In the genomic region with DNA sequence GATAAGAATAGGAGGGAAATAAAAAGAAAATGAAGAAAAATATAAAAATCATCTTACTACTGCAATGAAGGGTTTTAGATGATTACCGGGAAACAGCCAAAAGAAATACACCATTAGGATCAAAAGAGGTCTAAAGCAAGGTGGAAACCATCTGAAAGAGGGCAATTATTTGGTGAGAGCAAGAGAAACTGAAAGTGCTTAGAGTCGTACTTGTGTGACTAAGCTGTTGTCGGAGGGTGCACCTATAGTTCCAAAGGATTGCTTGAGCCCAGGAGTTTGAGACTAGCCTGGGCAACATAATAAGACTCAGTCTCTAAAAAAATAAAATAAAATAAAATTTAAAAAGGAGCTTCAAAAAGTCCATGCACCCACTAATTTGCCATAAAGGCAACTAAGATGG, we compare ENCODE assay signal across 17 cellular contexts.
DNase-seq lines count a peak whose midpoint lies in the region; ATAC-seq and TF ChIP-seq lines count a peak whose summit lies in the region.
"Had no signal": no experiment of that assay in that cellular context is flagged by ENCODE, and none has a peak within 500 bp of the region (broad histone marks: within the 10 kb centered on the region; RNA-seq: fewer than 3 reads in every experiment).

No MANE protein-coding gene starts in this region.

- H2AFZ ChIP-seq in HCT116 (ENCODE audit: low read depth, low read length, poor library complexity, severe bottlenecking), result peak overlapping the region; percentile 76

- H3K4me3 ChIP-seq in HCT116 (replicated peaks in 1 of 2; ENCODE audit: low read depth in 1 of 2, low read length in 2 of 2) (no peak overlapping the region), right cardiac atrium (ENCODE audit: low read length) (no peak overlapping the region)
- H3K4me3 ChIP-seq: SK-N-MC had no signal

- no peak for TF ChIP-seq POLR2A in HCT116 (IDR thresholded peaks at IDR 0.05; ENCODE audit: borderline replicate concordance, extremely low read depth, insufficient read depth, insufficient read length)

- H3K9me3 Mint-ChIP-seq in natural killer cell treated with Interleukin-12 subunit alpha and Interleukin-12 subunit beta and Interleukin-15 and Interleukin-18, amount 100 ng/mL, for 72 hours, result no peaks in the 10 kb centered on the region
- H3K9me3 Mint-ChIP-seq: nephron progenitor cell, WTC11 had no signal

- no peaks in the 10 kb centered on the region for H3K36me3 Mint-ChIP-seq in natural killer cell treated with Interleukin-12 subunit alpha and Interleukin-12 subunit beta and Interleukin-15 and Interleukin-18, amount 100 ng/mL, for 72 hours
- H3K36me3 Mint-ChIP-seq: WTC11 had no signal

- CTCF ChIA-PET in HCT116 (lab: Charles Lee), result interaction anchor here (0.9 kb wide), 1 partner anchor 176 kb away, joined by 3 read pairs; no protein-coding TSS in a partner anchor
- CTCF ChIA-PET in GM10248 (lab: Yijun Ruan, JAX), result interaction anchor here (1.0 kb wide), 1 partner anchor 175 kb away, joined by 3 read pairs; no protein-coding TSS in a partner anchor

- no peaks in the 10 kb centered on the region for H3K9me3 ChIP-seq in HCT116 (ENCODE audit: control insufficient read depth in 1 of 2, insufficient read depth in 1 of 2, low read depth in 1 of 2, low read length in 2 of 2)
- no peaks in the 10 kb centered on the region for H3K9me3 ChIP-seq in right cardiac atrium (ENCODE audit: control insufficient read depth, low read length)

- H3K27ac Mint-ChIP-seq in natural killer cell treated with Interleukin-12 subunit alpha and Interleukin-12 subunit beta and Interleukin-15 and Interleukin-18, amount 100 ng/mL, for 72 hours, result no peak overlapping the region
- H3K27ac Mint-ChIP-seq: activated T-cell treated with anti-CD3 and anti-CD28 coated beads, Interleukin-2, amount 50 U/mL, for 72 hours; nephron progenitor cell; WTC11 had no signal

- TF ChIP-seq CTCF in HCT116 (IDR thresholded peaks at IDR 0.05 in 2 of 3, conservative IDR thresholded peaks at IDR 0.05 in 1 of 3; ENCODE audit: borderline replicate concordance in 1 of 3, insufficient read depth in 1 of 3, low read depth in 2 of 3, low read length in 2 of 3), result no peak
- TF ChIP-seq CTCF in GM10248 (IDR thresholded peaks at IDR 0.05; ENCODE audit: control extremely low read depth, extremely low read depth, low read depth, missing control alignments), result no peak

- DNase-seq in HCT116 (ENCODE audit: low read depth, low spot score) (no peak), GM10248 (ENCODE audit: extremely low spot score) (no peak), right cardiac atrium (no peak)
- no peak for DNase-seq in natural killer cell treated with Interleukin-12 subunit alpha and Interleukin-12 subunit beta and Interleukin-15 and Interleukin-18, amount 100 ng/mL, for 72 hours (ENCODE audit: low spot score)
- no peak for DNase-seq in stimulated activated CD4-positive, alpha-beta T cell treated with anti-CD3 and anti-CD28 coated beads, Interleukin-15, amount 100 ng/mL, for 24 hours
- DNase-seq: activated T-cell treated with anti-CD3 and anti-CD28 coated beads, Interleukin-2, amount 50 U/mL, for 72 hours; COR-L47; H7; left cardiac atrium; NCI-H1105; NCI-H82; nephron progenitor cell had no signal

- H3K27me3 ChIP-seq in HCT116 (ENCODE audit: insufficient read depth, low read length) (no peaks in the 10 kb centered on the region), right cardiac atrium (ENCODE audit: control insufficient read depth, insufficient read depth) (peaks cover 3% of the 10 kb centered on the region)

- H3K4me1 Mint-ChIP-seq in natural killer cell treated with Interleukin-12 subunit alpha and Interleukin-12 subunit beta and Interleukin-15 and Interleukin-18, amount 100 ng/mL, for 72 hours (ENCODE audit: low read depth in 2 of 2), result peaks cover 4 to 6% of the 10 kb centered on the region in 2 donors
- H3K4me1 Mint-ChIP-seq: WTC11 had no signal

- H3K79me2 ChIP-seq in HCT116 (ENCODE audit: insufficient read depth, low read length), result no peaks in the 10 kb centered on the region

- RAD21 ChIA-PET in HCT116 (lab: Charles Lee; ENCODE audit: low non-redundant PET in 1 of 2, low total read pairs in 2 of 2, uncharacterized antibody in 2 of 2, unreplicated experiment in 2 of 2), result no interaction called here

- H3K27me3 Mint-ChIP-seq in natural killer cell treated with Interleukin-12 subunit alpha and Interleukin-12 subunit beta and Interleukin-15 and Interleukin-18, amount 100 ng/mL, for 72 hours, result no peaks in the 10 kb centered on the region

- H3K4me3 Mint-ChIP-seq in natural killer cell treated with Interleukin-12 subunit alpha and Interleukin-12 subunit beta and Interleukin-15 and Interleukin-18, amount 100 ng/mL, for 72 hours, result peak overlapping the region; percentile 0
- H3K4me3 Mint-ChIP-seq: activated T-cell treated with anti-CD3 and anti-CD28 coated beads, Interleukin-2, amount 50 U/mL, for 72 hours; nephron progenitor cell; WTC11 had no signal

- H3K4me2 ChIP-seq in HCT116 (ENCODE audit: low read length), result no peak overlapping the region

- H3K27ac ChIP-seq in HCT116 (ENCODE audit: low read depth, low read length), result no peak overlapping the region
- no peak overlapping the region for H3K27ac ChIP-seq in right cardiac atrium (ENCODE audit: low read length)
- H3K27ac ChIP-seq: SK-N-MC had no signal

- POLR2A ChIA-PET in HCT116 (lab: Charles Lee) (interaction anchor here (1.6 kb wide), 1 partner anchor 169 kb away, joined by 5 read pairs; the partner anchor contains the start of gene DKK1), GM10248 (lab: Yijun Ruan, JAX) (no interaction called here)

- intact Hi-C loops in HCT116 (cut with micrococcal nuclease), result no loop called here
- intact Hi-C loops in right cardiac atrium (cut with DNase I), result no loop called here

- WGBS in right cardiac atrium, result 93% methylated on average over 3 of the region's 3 CpGs

- H4K20me1 ChIP-seq in HCT116 (ENCODE audit: insufficient read depth), result no peaks in the 10 kb centered on the region

- TF ChIP-seq RAD21 in HCT116 (IDR thresholded peaks at IDR 0.05; ENCODE audit: low read depth), result no peak

- peaks cover 9 to 26% of the 10 kb centered on the region in 2 experiments for H3K4me1 ChIP-seq in HCT116 (ENCODE audit: control insufficient read depth in 1 of 2, insufficient read depth in 2 of 2, low read length in 2 of 2)
- no peaks in the 10 kb centered on the region for H3K4me1 ChIP-seq in right cardiac atrium (ENCODE audit: control insufficient read depth, insufficient read depth, low read length)

- H3K9ac ChIP-seq in HCT116 (ENCODE audit: low read length), result no peak overlapping the region

- H3K36me3 ChIP-seq in HCT116 (ENCODE audit: control insufficient read depth in 1 of 2, insufficient read depth in 2 of 2, low read length in 2 of 2), result no peaks in the 10 kb centered on the region

- no TSS peak for BruUV-seq in HCT116 (replicated peaks; lab: Mats Ljungman, UMichigan)

- no peaks in the 10 kb centered on the region for H3K9me2 ChIP-seq in HCT116 (ENCODE audit: insufficient read depth)

- ATAC-seq in GM18873 (IDR thresholded peaks at IDR 0.05; ENCODE audit: low FRiP score, unreplicated experiment), result peak; percentile 67
- ATAC-seq in HCT116, result no peak
- ATAC-seq in HG03442 (IDR thresholded peaks at IDR 0.05; ENCODE audit: unreplicated experiment), result peak; percentile 92
- ATAC-seq in natural killer cell treated with Interleukin-12 subunit alpha and Interleukin-12 subunit beta and Interleukin-15 and Interleukin-18, amount 100 ng/mL, for 72 hours, result no peak
- ATAC-seq in GM21515 (IDR thresholded peaks at IDR 0.05; ENCODE audit: unreplicated experiment), result no peak
- no peak for ATAC-seq in right cardiac atrium
- ATAC-seq: activated T-cell treated with anti-CD3 and anti-CD28 coated beads, Interleukin-2, amount 50 U/mL, for 72 hours; left cardiac atrium; WTC11 had no signal

TF ChIP-seq in HCT116, 20 proteins besides CTCF, POLR2A, EP300 and RAD21:
- TF ChIP-seq EZH2phosphoT487 (IDR thresholded peaks at IDR 0.05; ENCODE audit: borderline replicate concordance) (no peak), SIN3A (IDR thresholded peaks at IDR 0.05; ENCODE audit: low read depth) (no peak), FOSL1 (IDR thresholded peaks at IDR 0.05; ENCODE audit: low read depth) (no peak)

Comparison
In these comparisons a context has a peak if more than half of its experiments do, and no peak if none do; other contexts are left out.
1. ATAC-seq: peak in GM18873 (single experiment) and HG03442 (single experiment); none in HCT116 (single experiment), natural killer cell treated with Interleukin-12 subunit alpha and Interleukin-12 subunit beta and Interleukin-15 and Interleukin-18, amount 100 ng/mL, for 72 hours (0 of 2), GM21515 (single experiment) and right cardiac atrium (0 of 2).